ENCODE assay signal across 8 cellular contexts in genomic region chr4:17614416-17615299, GRCh38. TPM values are rescaled to one million over a fixed set of nuclear protein-coding genes. Genes with fewer than 3 reads are reported as not detected.
DNase-seq lines count a peak whose midpoint lies in the region; ATAC-seq lines count a peak whose summit lies in the region.

MED28 (plus strand) TSS chr4:17614641; CDS start chr4:17614655, 14 bp downstream.

- H3K27me3 ChIP-seq in CD8-positive, alpha-beta memory T cell (ENCODE audit: insufficient read depth, low read length, poor library complexity, severe bottlenecking), result no peaks in the 10 kb centered on the region
- no peaks in the 10 kb centered on the region for H3K27me3 ChIP-seq in effector memory CD4-positive, alpha-beta T cell (replicated peaks; ENCODE audit: control insufficient read depth, insufficient read depth, low read length, poor library complexity, severe bottlenecking)

- CTCF ChIA-PET in CD8-positive, alpha-beta memory T cell (lab: Charles Lee), result interaction anchor here (0.7 to 1.7 kb wide), 9 partner anchors 15 to 194 kb away, joined by 3 to 9 read pairs (median 4); no protein-coding TSS in a partner anchor

- peaks cover 16% of the 10 kb centered on the region for H3K36me3 ChIP-seq in CD8-positive, alpha-beta memory T cell (ENCODE audit: insufficient read depth, low read length)
- peaks cover 3% of the 10 kb centered on the region for H3K36me3 ChIP-seq in effector memory CD4-positive, alpha-beta T cell (ENCODE audit: control insufficient read depth, insufficient read depth, low read length)

- no peaks in the 10 kb centered on the region for H3K9me3 Mint-ChIP-seq in CD8-positive, alpha-beta memory T cell

- peaks cover 42% of the 10 kb centered on the region for H3K4me1 ChIP-seq in CD8-positive, alpha-beta memory T cell (ENCODE audit: insufficient read depth, low read length)
- peaks cover 11% of the 10 kb centered on the region for H3K4me1 ChIP-seq in effector memory CD4-positive, alpha-beta T cell (ENCODE audit: control insufficient read depth, insufficient read depth, low read length, poor library complexity, severe bottlenecking)

- POLR2A ChIA-PET in CD8-positive, alpha-beta memory T cell (lab: Charles Lee), result interaction anchor here (1.0 to 2.0 kb wide), 3 partner anchors 37 to 201 kb away, joined by 3 to 22 read pairs (median 8); partner anchors contain the start of genes DCAF16 and LAP3

- H3K27me3 Mint-ChIP-seq in CD8-positive, alpha-beta memory T cell, result no peaks in the 10 kb centered on the region

- peaks cover 0 to 50% (median 16%) of the 10 kb centered on the region in 3 donors for H3K36me3 Mint-ChIP-seq in CD8-positive, alpha-beta memory T cell

- peak; percentile 93 to 98 (median 94) for DNase-seq in CD8-positive, alpha-beta memory T cell
- DNase-seq in HPDE6-E6E7 (ENCODE audit: extremely low spot score), result peak; percentile 97
- DNase-seq in NK-92 treated with Interleukin-12 subunit alpha and Interleukin-12 subunit beta, amount 100 ng/mL, for 24 hours (lab: John Stamatoyannopoulos, UW), result peak; percentile 90
- peak; percentile 97 for DNase-seq in activated CD8-positive, alpha-beta memory T cell treated with anti-CD3 and anti-CD28 coated beads for 24 hours
- DNase-seq in effector memory CD4-positive, alpha-beta T cell, result peak; percentile 89 to 97 (median 93)
- peak; percentile 98 for DNase-seq in medulla oblongata (ENCODE audit: extremely low spot score)
- DNase-seq in stimulated activated CD8-positive, alpha-beta memory T cell treated with anti-CD3 and anti-CD28 coated beads, Interleukin-12 subunit alpha, Interleukin-12 subunit beta, amount 100 ng/mL, for 1 hour (ENCODE audit: low read depth), result peak; percentile 93

- peak within 1 kb of the TSS; percentile 94 for H3K27ac ChIP-seq in CD8-positive, alpha-beta memory T cell (ENCODE audit: low read depth, low read length)
- peak within 1 kb of the TSS; percentile 92 for H3K27ac ChIP-seq in effector memory CD4-positive, alpha-beta T cell (ENCODE audit: insufficient read depth, low read length, poor library complexity, severe bottlenecking)

- peaks cover 49 to 58% (median 52%) of the 10 kb centered on the region in 3 donors for H3K4me1 Mint-ChIP-seq in CD8-positive, alpha-beta memory T cell

- H3K9me3 ChIP-seq in CD8-positive, alpha-beta memory T cell (ENCODE audit: low read length), result no peaks in the 10 kb centered on the region
- H3K9me3 ChIP-seq in effector memory CD4-positive, alpha-beta T cell (ENCODE audit: control insufficient read depth, low read length), result no peaks in the 10 kb centered on the region

- peak within 1 kb of the TSS; percentile 95 to 100 (median 98) for H3K4me3 Mint-ChIP-seq in CD8-positive, alpha-beta memory T cell

- peak within 1 kb of the TSS; percentile 87 for H3K4me3 ChIP-seq in CD8-positive, alpha-beta memory T cell (ENCODE audit: low read length)
- peak within 1 kb of the TSS; percentile 95 for H3K4me3 ChIP-seq in effector memory CD4-positive, alpha-beta T cell (ENCODE audit: insufficient read depth, low read depth, low read length, poor library complexity, severe bottlenecking)

- H3K27ac Mint-ChIP-seq in CD8-positive, alpha-beta memory T cell, result peak within 1 kb of the TSS; percentile 94 to 100 (median 98)

- ATAC-seq in GM19463 (IDR thresholded peaks at IDR 0.05; ENCODE audit: unreplicated experiment), result peak; percentile 95

RNA-seq across cellular contexts. Expression of gene MED28, which starts in this region (rescaled TPM):
- 10 to 100 TPM; 49.4 to 51.7 TPM for total RNA-seq in CD8-positive, alpha-beta memory T cell
- 40.4 TPM for polyA plus RNA-seq in CD8-positive, alpha-beta memory T cell

Comparison
In these comparisons a context has a peak if more than half of its experiments do, and no peak if none do; other contexts are left out.
1. Peak in every context shown above with its lines: DNase-seq, ATAC-seq, H3K4me3 ChIP-seq and H3K27ac ChIP-seq.